9 cellular contexts compared by ENCODE assay signal in genomic region chr6:36616888-36617521, GRCh38. TPM values are rescaled to one million over a fixed set of nuclear protein-coding genes. Genes with fewer than 3 reads are reported as not detected.
A peak's percentile ranks its signal among the peaks of the same experiment; 100 is the strongest.
DNase-seq lines count a peak whose midpoint lies in the region; ATAC-seq, FAIRE-seq and TF ChIP-seq lines count a peak whose summit lies in the region.
"Had no signal": no experiment of that assay in that cellular context is flagged by ENCODE, and none has a peak within 500 bp of the region (broad histone marks: within the 10 kb centered on the region; RNA-seq: fewer than 3 reads in every experiment).

No MANE protein-coding gene starts in this region.

- no peaks in the 10 kb centered on the region for H3K9me3 ChIP-seq in prostate gland
- H3K9me3 ChIP-seq in CD8-positive, alpha-beta T cell (ENCODE audit: low read length), result no peaks in the 10 kb centered on the region

- DNase-seq in GM12891 (ENCODE audit: insufficient read length, low spot score) (no peak), NCI-H446 treated with DMSO at 0.1 percent for 48 hours (lab: John Stamatoyannopoulos, UW) (peak; percentile 88), dermis microvascular lymphatic vessel endothelial cell (ENCODE audit: low read depth in 2 of 2) (peak; percentile 36 to 78), prostate gland (ENCODE audit: low spot score) (peak; percentile 79), HuH-7 (ENCODE audit: low spot score) (no peak), NCI-H128 (lab: John Stamatoyannopoulos, UW; ENCODE audit: unreplicated experiment) (no peak)
- DNase-seq in CD8-positive, alpha-beta T cell, result no peak

- peaks cover 7% of the 10 kb centered on the region for H3K4me1 Mint-ChIP-seq in CD8-positive, alpha-beta T cell (ENCODE audit: low read depth)

- H3K9me3 Mint-ChIP-seq in CD8-positive, alpha-beta T cell, result no peaks in the 10 kb centered on the region
- H3K9me3 Mint-ChIP-seq: stimulated activated naive CD8-positive, alpha-beta T cell treated with anti-CD3 and anti-CD28 coated beads, Interleukin-15, Interleukin-2, amounts not matched to agents 100 ng/mL and 50 ng/mL, for 24 hours had no signal

- no peak for TF ChIP-seq CTCF in prostate gland (IDR thresholded peaks at IDR 0.05)
- no peak for TF ChIP-seq CTCF in CD8-positive, alpha-beta T cell (IDR thresholded peaks at IDR 0.05)

- no peak overlapping the region for H3K27ac ChIP-seq in prostate gland
- H3K27ac ChIP-seq in CD8-positive, alpha-beta T cell (ENCODE audit: low read depth, low read length), result no peak overlapping the region

- H3K4me3 Mint-ChIP-seq in CD8-positive, alpha-beta T cell, result no peak overlapping the region
- H3K4me3 Mint-ChIP-seq: stimulated activated naive CD8-positive, alpha-beta T cell treated with anti-CD3 and anti-CD28 coated beads, Interleukin-15, Interleukin-2, amounts not matched to agents 100 ng/mL and 50 ng/mL, for 24 hours had no signal

- H3K27ac Mint-ChIP-seq in CD8-positive, alpha-beta T cell, result no peak overlapping the region
- H3K27ac Mint-ChIP-seq: stimulated activated naive CD8-positive, alpha-beta T cell treated with anti-CD3 and anti-CD28 coated beads, Interleukin-15, Interleukin-2, amounts not matched to agents 100 ng/mL and 50 ng/mL, for 24 hours had no signal

- no peaks in the 10 kb centered on the region for H3K27me3 ChIP-seq in prostate gland (replicated peaks; ENCODE audit: insufficient read depth)
- no peaks in the 10 kb centered on the region for H3K27me3 ChIP-seq in CD8-positive, alpha-beta T cell (ENCODE audit: insufficient read depth, low read length)

- peaks cover 23% of the 10 kb centered on the region for H3K36me3 Mint-ChIP-seq in CD8-positive, alpha-beta T cell

- no peak overlapping the region for H3K4me3 ChIP-seq in prostate gland
- no peak overlapping the region for H3K4me3 ChIP-seq in CD8-positive, alpha-beta T cell (ENCODE audit: low read depth, low read length)

- H3K27me3 Mint-ChIP-seq in CD8-positive, alpha-beta T cell (ENCODE audit: low read depth), result no peaks in the 10 kb centered on the region
- H3K27me3 Mint-ChIP-seq: stimulated activated naive CD8-positive, alpha-beta T cell treated with anti-CD3 and anti-CD28 coated beads, Interleukin-15, Interleukin-2, amounts not matched to agents 100 ng/mL and 50 ng/mL, for 24 hours had no signal

- no peaks in the 10 kb centered on the region for H3K36me3 ChIP-seq in prostate gland
- H3K36me3 ChIP-seq in CD8-positive, alpha-beta T cell (ENCODE audit: insufficient read depth, low read length), result peaks cover 7% of the 10 kb centered on the region

- intact Hi-C loops in prostate gland (cut with DNase I), result loop anchor here (10.0 kb wide), 1 partner anchor 228 kb away; no protein-coding TSS in a partner anchor
- intact Hi-C loops in CD8-positive, alpha-beta T cell (cut with DNase I, micrococcal nuclease), result loop anchor here in 1 of 2 experiments (5.0 to 10.0 kb wide), 3 partner anchors 235 to 368 kb away; partner anchors contain the start of genes MTCH1 and PPIL1

- WGBS in prostate gland, result 32% methylated on average over 4 of the region's 5 CpGs

- CTCF ChIA-PET in CD8-positive, alpha-beta T cell (lab: Charles Lee), result interaction anchor here (1.7 to 2.4 kb wide), 2 partner anchors 10 to 64 kb away, joined by 9 to 30 read pairs; partner anchors contain the start of gene CDKN1A

- FAIRE-seq in GM12891 (lab: Jason Lieb, UNC), result peak; percentile 23

- H3K4me1 ChIP-seq in prostate gland (replicated peaks), result peaks cover 6% of the 10 kb centered on the region
- H3K4me1 ChIP-seq in CD8-positive, alpha-beta T cell (ENCODE audit: insufficient read depth, low read length), result no peaks in the 10 kb centered on the region

- no peak for ATAC-seq in HG03097 (IDR thresholded peaks at IDR 0.05; ENCODE audit: low FRiP score, unreplicated experiment)
- ATAC-seq in CD8-positive, alpha-beta T cell, result no peak

- POLR2A ChIA-PET in CD8-positive, alpha-beta T cell (lab: Charles Lee), result interaction anchor here (0.6 kb wide), 1 partner anchor 37 kb away, joined by 3 read pairs; no protein-coding TSS in a partner anchor

- TF ChIP-seq POLR2A in GM12891 (IDR thresholded peaks at IDR 0.05; ENCODE audit: low read depth, low read length) (no peak), prostate gland (IDR thresholded peaks at IDR 0.05) (no peak)

TF ChIP-seq in GM12891, 5 proteins besides CTCF, POLR2A, EP300 and RAD21:
- no peak for TF ChIP-seq POU2F2 (IDR thresholded peaks at IDR 0.05; ENCODE audit: low read depth, low read length)
- TF ChIP-seq SPI1 (IDR thresholded peaks at IDR 0.05; ENCODE audit: low read depth, low read length), result no peak
- no peak for TF ChIP-seq TAF1 (IDR thresholded peaks at IDR 0.05; ENCODE audit: low read depth, low read length)
- no peak for TF ChIP-seq POLR2AphosphoS5 (IDR thresholded peaks at IDR 0.05; ENCODE audit: low read depth, low read length)

RNA-seq across cellular contexts. Expression of gene SRSF3, which starts 22.8 kb away (rescaled TPM):
- 352 TPM for polyA plus RNA-seq in GM12891 (2012; ENCODE audit: low read depth, missing spikeins)
- total RNA-seq in dermis microvascular lymphatic vessel endothelial cell, result 227 and 298 TPM in 2 replicates
- total RNA-seq in prostate gland, result 100 to 1,000 TPM; 111 to 153 TPM
- total RNA-seq in CD8-positive, alpha-beta T cell, result 100 to 1,000 TPM; 620 to 627 TPM

Comparison
In these comparisons a context has a peak if more than half of its experiments do, and no peak if none do; other contexts are left out.
1. DNase-seq: peak in NCI-H446 treated with DMSO at 0.1 percent for 48 hours (single experiment), dermis microvascular lymphatic vessel endothelial cell (2 of 2) and prostate gland (single experiment); none in GM12891 (single experiment), HuH-7 (single experiment), NCI-H128 (single experiment) and CD8-positive, alpha-beta T cell (0 of 7).